In the genomic region with DNA sequence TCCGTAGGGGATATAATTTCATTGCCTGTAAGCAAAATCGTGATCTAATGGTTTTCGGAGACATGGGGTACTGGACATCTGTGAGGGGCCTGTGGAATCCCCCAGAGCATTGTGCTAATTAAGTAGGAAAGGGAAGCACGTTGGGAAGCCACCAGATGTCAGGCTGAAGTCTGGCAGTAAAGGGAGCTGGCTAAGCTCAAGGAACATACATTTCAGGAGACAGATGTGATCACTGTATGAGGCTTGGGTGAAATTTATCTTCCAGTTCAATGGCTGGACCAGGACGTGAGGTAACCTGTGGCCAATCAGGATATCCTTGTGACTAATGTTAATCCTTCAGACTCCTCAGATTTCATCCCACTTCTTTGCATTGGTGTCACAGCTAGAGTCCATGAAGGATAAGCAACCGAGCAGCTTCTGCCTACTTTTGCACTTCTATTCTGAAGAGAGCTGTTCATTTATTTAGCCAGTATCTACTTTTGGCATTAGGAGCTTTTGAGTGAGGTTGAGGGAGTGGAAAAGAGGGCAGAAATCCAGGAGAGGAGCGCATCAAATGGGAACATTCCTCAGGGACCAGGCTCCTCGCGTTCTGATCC, we compare ENCODE assay signal across 17 cellular contexts.
A peak's percentile ranks its signal among the peaks of the same experiment; 100 is the strongest.
DNase-seq lines count a peak whose midpoint lies in the region; ATAC-seq and TF ChIP-seq lines count a peak whose summit lies in the region.
"Had no signal": no experiment of that assay in that cellular context is flagged by ENCODE, and none has a peak within 500 bp of the region (broad histone marks: within the 10 kb centered on the region; RNA-seq: fewer than 3 reads in every experiment).

No MANE protein-coding gene starts in this region.

- H3K36me3 Mint-ChIP-seq in glutamatergic neuron (ENCODE audit: unreplicated experiment) = peaks cover 2% of the 10 kb centered on the region
- H3K36me3 Mint-ChIP-seq: natural killer cell; stimulated activated effector memory CD8-positive, alpha-beta T cell treated with anti-CD3 and anti-CD28 coated beads, Interleukin-12 subunit alpha, Interleukin-12 subunit beta, amount 100 ng/mL, for 72 hours had no signal

- H3K4me1 Mint-ChIP-seq in glutamatergic neuron (ENCODE audit: low read depth, unreplicated experiment) = peaks cover 50% of the 10 kb centered on the region
- H3K4me1 Mint-ChIP-seq: natural killer cell; stimulated activated effector memory CD8-positive, alpha-beta T cell treated with anti-CD3 and anti-CD28 coated beads, Interleukin-12 subunit alpha, Interleukin-12 subunit beta, amount 100 ng/mL, for 72 hours had no signal

- peak overlapping the region; percentile 96 for H3K27ac Mint-ChIP-seq in glutamatergic neuron (ENCODE audit: unreplicated experiment)
- H3K27ac Mint-ChIP-seq: CD4-positive, alpha-beta T cell; natural killer cell; stimulated activated effector memory CD8-positive, alpha-beta T cell treated with anti-CD3 and anti-CD28 coated beads, Interleukin-12 subunit alpha, Interleukin-12 subunit beta, amount 100 ng/mL, for 72 hours had no signal

- H3K27me3 ChIP-seq in PC-3 (ENCODE audit: low read length) (no peaks in the 10 kb centered on the region), smooth muscle cell (ENCODE audit: low read depth) (no peaks in the 10 kb centered on the region)
- H3K27me3 ChIP-seq: gastroesophageal sphincter had no signal

- H3K79me2 ChIP-seq in PC-3 (ENCODE audit: low read length) (no peaks in the 10 kb centered on the region), smooth muscle cell (ENCODE audit: low read depth) (no peaks in the 10 kb centered on the region)

- peak; percentile 19 for DNase-seq in PC-3
- peak; percentile 74 for DNase-seq in glutamatergic neuron
- DNase-seq in smooth muscle cell (lab: John Stamatoyannopoulos, UW; ENCODE audit: unreplicated experiment) = no peak
- DNase-seq in left lobe of liver (ENCODE audit: low spot score) = no peak
- DNase-seq in activated T-cell treated with anti-CD3 and anti-CD28 coated beads, Interleukin-2, amount 50 U/mL, for 48 hours = no peak
- DNase-seq: activated naive CD4-positive, alpha-beta T cell treated with Interleukin-2 at 50 U/mL for 16 hours; CD4-positive, alpha-beta T cell; effector CD4-positive, alpha-beta T cell; HCEC 1CT; natural killer cell; NCI-H2081; right cardiac atrium; stimulated activated CD4-positive, alpha-beta T cell treated with anti-CD3 and anti-CD28 coated beads, Interleukin-4, amount 100 ng/mL, for 4 hours had no signal

- intact Hi-C loops in PC-3 (cut with micrococcal nuclease) = no loop called here

- peaks cover 16% of the 10 kb centered on the region for H3K9me3 Mint-ChIP-seq in glutamatergic neuron (ENCODE audit: unreplicated experiment)
- H3K9me3 Mint-ChIP-seq: CD4-positive, alpha-beta T cell had no signal

- ATAC-seq in PC-3 = peak; percentile 42
- no peak for ATAC-seq in GM19328 (IDR thresholded peaks at IDR 0.05; ENCODE audit: unreplicated experiment)
- no peak for ATAC-seq in left lobe of liver
- ATAC-seq: gastroesophageal sphincter; natural killer cell; right cardiac atrium; stimulated activated effector memory CD8-positive, alpha-beta T cell treated with anti-CD3 and anti-CD28 coated beads, Interleukin-12 subunit alpha, Interleukin-12 subunit beta, amount 100 ng/mL, for 72 hours had no signal

- no peaks in the 10 kb centered on the region; the same call in 1 of the 2 replicates for H3K4me1 ChIP-seq in HEK293 (ENCODE audit: control insufficient read depth, insufficient read depth, low read length)
- H3K4me1 ChIP-seq in PC-3 (ENCODE audit: insufficient read depth, low read length) = no peaks in the 10 kb centered on the region
- H3K4me1 ChIP-seq in smooth muscle cell (ENCODE audit: low read depth) = peaks cover 5% of the 10 kb centered on the region
- H3K4me1 ChIP-seq: gastroesophageal sphincter had no signal

- no peak overlapping the region for H3K4me3 ChIP-seq in HEK293 (ENCODE audit: low read depth, low read length)
- no peak overlapping the region for H3K4me3 ChIP-seq in PC-3 (ENCODE audit: low read length)
- H3K4me3 ChIP-seq in smooth muscle cell = no peak overlapping the region
- H3K4me3 ChIP-seq: gastroesophageal sphincter had no signal

- CTCF ChIA-PET in HEK293 (lab: Yijun Ruan, JAX) = interaction anchor here (0.6 kb wide), 1 partner anchor 387 kb away, joined by 3 read pairs; no protein-coding TSS in a partner anchor
- CTCF ChIA-PET in PC-3 (lab: Charles Lee) = no interaction called here

- H3K4me3 Mint-ChIP-seq in glutamatergic neuron (ENCODE audit: unreplicated experiment) = peak overlapping the region; percentile 83
- H3K4me3 Mint-ChIP-seq: CD4-positive, alpha-beta T cell; natural killer cell; stimulated activated effector memory CD8-positive, alpha-beta T cell treated with anti-CD3 and anti-CD28 coated beads, Interleukin-12 subunit alpha, Interleukin-12 subunit beta, amount 100 ng/mL, for 72 hours had no signal

- peaks cover 10% of the 10 kb centered on the region for H3K27me3 Mint-ChIP-seq in glutamatergic neuron (ENCODE audit: unreplicated experiment)
- H3K27me3 Mint-ChIP-seq: CD4-positive, alpha-beta T cell had no signal

- H3K36me3 ChIP-seq in HEK293 (ENCODE audit: control insufficient read depth in 2 of 2, insufficient read depth in 1 of 2, low read length in 2 of 2) (no peaks in the 10 kb centered on the region), PC-3 (ENCODE audit: low read depth, low read length) (no peaks in the 10 kb centered on the region), smooth muscle cell (ENCODE audit: low read depth) (no peaks in the 10 kb centered on the region)
- H3K36me3 ChIP-seq: gastroesophageal sphincter had no signal

- H3K9me3 ChIP-seq in HEK293 (ENCODE audit: control insufficient read depth, insufficient read depth, low read depth, low read length) = no peaks in the 10 kb centered on the region
- H3K9me3 ChIP-seq in PC-3 (ENCODE audit: low read length) = 0 out of 2 replicates have a peak, but pooled peaks cover 3% of the 10 kb centered on the region
- peaks cover 2% of the 10 kb centered on the region for H3K9me3 ChIP-seq in smooth muscle cell (replicated peaks; ENCODE audit: low read depth)

- H3K4me2 ChIP-seq in PC-3 (ENCODE audit: low read length) (no peak overlapping the region), smooth muscle cell (no peak overlapping the region)

- H4K20me1 ChIP-seq in PC-3 (ENCODE audit: low read length) (no peaks in the 10 kb centered on the region), smooth muscle cell (ENCODE audit: low read depth) (no peaks in the 10 kb centered on the region)

- no peak for TF ChIP-seq CTCF in HEK293 (tag by site-specific recombination; IDR thresholded peaks at IDR 0.05)
- TF ChIP-seq CTCF in PC-3 (conservative IDR thresholded peaks at IDR 0.05; ENCODE audit: low read depth, low read length) = no peak
- no peak for TF ChIP-seq CTCF in glutamatergic neuron (IDR thresholded peaks at IDR 0.05; ENCODE audit: partially characterized antibody, unreplicated experiment)
- no peak for TF ChIP-seq CTCF in smooth muscle cell (IDR thresholded peaks at IDR 0.05; ENCODE audit: borderline replicate concordance, insufficient read depth, poor library complexity, severe bottlenecking)

- H3K9me2 ChIP-seq in PC-3 (replicated peaks; ENCODE audit: low read length) = no peaks in the 10 kb centered on the region

- H2AFZ ChIP-seq in PC-3 (ENCODE audit: low read length) (peak overlapping the region; percentile 43; the same call in 1 of the 2 replicates), smooth muscle cell (ENCODE audit: low read depth) (peak overlapping the region; percentile 71)

- POLR2A ChIA-PET in HEK293 (lab: Yijun Ruan, JAX) = no interaction called here
- POLR2A ChIA-PET in PC-3 (lab: Charles Lee; ENCODE audit: unreplicated experiment) = no interaction called here

- H3K27ac ChIP-seq in HEK293 (ENCODE audit: extremely low read depth, low read depth, low read length) = no peak overlapping the region
- no peak overlapping the region for H3K27ac ChIP-seq in PC-3 (ENCODE audit: low read length)
- no peak overlapping the region for H3K27ac ChIP-seq in smooth muscle cell (ENCODE audit: low read depth)
- H3K27ac ChIP-seq: gastroesophageal sphincter had no signal

- H3K9ac ChIP-seq in PC-3 (ENCODE audit: low read length) (no peak overlapping the region), smooth muscle cell (ENCODE audit: low read depth) (no peak overlapping the region)

- BruUV-seq in PC-3 (replicated peaks; lab: Mats Ljungman, UMichigan) = no TSS peak

- whole genome bisulfite sequencing in smooth muscle cell (ENCODE audit: low lambda C conversion rate) = 62% methylated on average over 9 of the region's 9 CpGs

- H3F3A ChIP-seq in PC-3 (ENCODE audit: low read length, unreplicated experiment) (no peaks in the 10 kb centered on the region), smooth muscle cell (ENCODE audit: low read depth) (no peaks in the 10 kb centered on the region)

TF ChIP-seq in HEK293, 187 proteins besides CTCF, POLR2A, EP300 and RAD21 (continues in another document):
- TF ChIP-seq ZNF19 (tag by site-specific recombination; IDR thresholded peaks at IDR 0.05; ENCODE audit: low read depth) (no peak), ZFP69B (tag by site-specific recombination; IDR thresholded peaks at IDR 0.05) (no peak), ZNF677 (tag by site-specific recombination; IDR thresholded peaks at IDR 0.05) (no peak), ZNF530 (tag by site-specific recombination; IDR thresholded peaks at IDR 0.05; ENCODE audit: low read depth) (no peak), MYNN (tag by site-specific recombination; IDR thresholded peaks at IDR 0.05; ENCODE audit: borderline replicate concordance) (peak; percentile 94), YY1 (tag by site-specific recombination; IDR thresholded peaks at IDR 0.05) (no peak), ZNF561 (tag by site-specific recombination; IDR thresholded peaks at IDR 0.05; ENCODE audit: borderline replicate concordance) (no peak), ZXDB (tag by site-specific recombination; IDR thresholded peaks at IDR 0.05) (no peak), ZNF433 (tag by site-specific recombination; IDR thresholded peaks at IDR 0.05; ENCODE audit: low read depth) (no peak), ZNF221 (tag by site-specific recombination; IDR thresholded peaks at IDR 0.05; ENCODE audit: borderline replicate concordance) (no peak), ZNF610 (tag by site-specific recombination; IDR thresholded peaks at IDR 0.05; ENCODE audit: borderline replicate concordance) (no peak), ZNF18 (tag by site-specific recombination; IDR thresholded peaks at IDR 0.05) (no peak)

Comparison
In these comparisons a context has a peak if more than half of its experiments do, and no peak if none do; other contexts are left out.
1. DNase-seq: peak in PC-3 (single experiment) and glutamatergic neuron (single experiment); none in smooth muscle cell (single experiment), left lobe of liver (single experiment) and activated T-cell treated with anti-CD3 and anti-CD28 coated beads, Interleukin-2, amount 50 U/mL, for 48 hours (0 of 2).